Comparison of ENCODE assay signal across 13 cellular contexts in the genomic region with DNA sequence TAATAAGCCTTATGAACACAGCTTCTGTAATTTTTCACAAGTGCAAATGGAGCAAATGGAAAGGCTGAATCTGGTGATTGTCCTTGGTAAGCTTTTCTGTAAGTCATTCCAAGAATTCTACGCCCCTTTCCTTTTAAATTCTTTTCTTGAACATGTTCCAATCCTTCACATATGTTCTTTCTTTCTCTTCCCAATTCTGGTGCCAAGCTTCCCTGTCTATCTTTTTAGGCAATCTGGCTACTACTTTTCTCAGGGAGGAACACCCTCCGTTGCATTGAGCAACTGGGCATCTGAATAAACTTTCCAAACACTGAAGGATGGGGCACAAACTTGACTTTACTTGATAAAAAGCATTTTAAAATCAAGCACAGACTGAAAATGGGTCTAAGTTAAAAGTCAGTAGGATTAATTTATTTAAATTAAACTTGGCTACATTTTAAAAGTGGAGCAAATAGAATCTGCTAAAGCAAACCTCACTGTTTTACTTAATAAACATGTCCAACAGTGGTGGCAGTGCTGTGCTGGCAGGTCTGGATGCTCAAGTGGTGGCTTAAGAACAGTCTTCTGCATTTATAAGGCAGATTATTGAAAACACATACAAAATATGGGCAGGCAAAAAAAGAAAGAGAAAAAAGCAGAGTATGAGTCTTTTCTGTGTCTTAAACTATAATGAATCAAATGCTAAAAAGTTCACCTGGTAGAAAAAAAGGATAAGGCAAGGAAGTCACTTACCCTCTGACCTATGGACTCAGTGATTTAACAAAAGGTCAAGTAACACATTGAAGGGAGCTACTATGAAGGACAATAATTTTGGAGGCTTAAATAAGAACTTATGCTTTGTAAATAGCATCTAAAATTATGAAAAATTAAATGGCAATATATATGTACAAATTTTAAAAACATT. TPM values are rescaled to one million over a fixed set of nuclear protein-coding genes. Genes with fewer than 3 reads are reported as not detected.
DNase-seq lines count a peak whose midpoint lies in the region; ATAC-seq, FAIRE-seq and TF ChIP-seq lines count a peak whose summit lies in the region.
"Had no signal": no experiment of that assay in that cellular context is flagged by ENCODE, and none has a peak within 500 bp of the region (broad histone marks: within the 10 kb centered on the region; RNA-seq: fewer than 3 reads in every experiment).

No MANE protein-coding gene starts in this region.

- H3K79me2 ChIP-seq in parathyroid adenoma: peaks cover 33% of the 10 kb centered on the region

- H3K9ac ChIP-seq in endodermal cell (ENCODE audit: extremely low read depth, low read length, poor library complexity, severe bottlenecking) (no peak overlapping the region), parathyroid adenoma (no peak overlapping the region)

- WGBS in endodermal cell (ENCODE audit: insufficient coverage in 1 of 2, insufficient read length in 1 of 2), 2 experiments: 92 to 100% methylated on average over 1 to 2 of the region's 2 CpGs

- H3K36me3 ChIP-seq in endodermal cell (ENCODE audit: control insufficient read depth, insufficient read depth, low read length) (peaks cover 55% of the 10 kb centered on the region), parathyroid adenoma (ENCODE audit: control insufficient read depth, insufficient read depth, low read length) (no peaks in the 10 kb centered on the region)

- H3K4me2 ChIP-seq in parathyroid adenoma (ENCODE audit: low read length): peak overlapping the region; percentile 18

- H3K4me1 ChIP-seq in endodermal cell (ENCODE audit: control insufficient read depth, insufficient read depth, low read length): peaks cover 3% of the 10 kb centered on the region
- H3K4me1 ChIP-seq in parathyroid adenoma: peaks cover 11% of the 10 kb centered on the region

- H3K9me3 ChIP-seq in endodermal cell (ENCODE audit: control insufficient read depth, low read length): peaks cover 25% of the 10 kb centered on the region
- no peaks in the 10 kb centered on the region for H3K9me3 ChIP-seq in parathyroid adenoma (ENCODE audit: control insufficient read depth, low read length)

- H3K4me3 ChIP-seq in endodermal cell (ENCODE audit: low read length): peak overlapping the region; percentile 96
- H3K4me3 ChIP-seq in parathyroid adenoma (ENCODE audit: low read depth, low read length): no peak overlapping the region

- no peak overlapping the region for H3K27ac Mint-ChIP-seq in endodermal cell
- H3K27ac Mint-ChIP-seq: naive thymus-derived CD8-positive, alpha-beta T cell had no signal

- no peak for FAIRE-seq in frontal cortex (lab: Jason Lieb, UNC)

- H3K27me3 ChIP-seq in endodermal cell (ENCODE audit: control insufficient read depth, insufficient read depth, low read length, poor library complexity, severe bottlenecking): no peaks in the 10 kb centered on the region
- no peaks in the 10 kb centered on the region for H3K27me3 ChIP-seq in parathyroid adenoma (ENCODE audit: control insufficient read depth, insufficient read depth, low read length)

- no peak overlapping the region for H2AFZ ChIP-seq in parathyroid adenoma

- H3K4me3 Mint-ChIP-seq in endodermal cell: no peak overlapping the region
- H3K4me3 Mint-ChIP-seq: naive thymus-derived CD8-positive, alpha-beta T cell had no signal

- peaks cover 4% of the 10 kb centered on the region for H3K27me3 Mint-ChIP-seq in endodermal cell (ENCODE audit: insufficient read depth)

- no peak for TF ChIP-seq CTCF in endodermal cell (conservative IDR thresholded peaks at IDR 0.05)
- TF ChIP-seq CTCF in parathyroid adenoma (IDR thresholded peaks at IDR 0.05): no peak

- H3K27ac ChIP-seq in endodermal cell (ENCODE audit: low read depth, low read length): no peak overlapping the region
- H3K27ac ChIP-seq in parathyroid adenoma: no peak overlapping the region
- H3K27ac ChIP-seq: RWPE1 had no signal

- peak; percentile 55 for DNase-seq in EH (ENCODE audit: low read depth)
- DNase-seq in OCI-M1 (lab: John Stamatoyannopoulos, UW): peak; percentile 57
- DNase-seq in endodermal cell: no peak
- no peak for DNase-seq in frontal cortex (ENCODE audit: low spot score in 2 of 2)
- no peak for DNase-seq in NCI-H146 (lab: John Stamatoyannopoulos, UW)
- DNase-seq: activated CD4-positive, alpha-beta T cell treated with anti-CD3 and anti-CD28 coated beads, Interleukin-2, amount 50 U/mL, for 4 hours; amniotic stem cell; naive thymus-derived CD8-positive, alpha-beta T cell; NCI-H2081 had no signal

- H3K36me3 Mint-ChIP-seq in endodermal cell (ENCODE audit: low read depth): peaks cover 26% of the 10 kb centered on the region

- ATAC-seq in HG03135 (IDR thresholded peaks at IDR 0.05; ENCODE audit: unreplicated experiment) (no peak), GM21423 (IDR thresholded peaks at IDR 0.05; ENCODE audit: unreplicated experiment) (no peak)
- ATAC-seq: naive thymus-derived CD8-positive, alpha-beta T cell had no signal

- peaks cover 8% of the 10 kb centered on the region for H3K9me3 Mint-ChIP-seq in endodermal cell

- peaks cover 42% of the 10 kb centered on the region for H3K4me1 Mint-ChIP-seq in endodermal cell

RNA-seq across cellular contexts. Expression of gene ELL2, which starts 5.4 kb away (rescaled TPM):
- total RNA-seq in endodermal cell (10 to 100 TPM; 28.6 to 44.1 TPM), frontal cortex (25.3 TPM)
- 16.7 TPM for polyA plus RNA-seq in endodermal cell (2013, experiment 1 of 2)
- polyA plus RNA-seq in endodermal cell (2013, experiment 2 of 2): 17.0 TPM

Comparison
In these comparisons a context has a peak if more than half of its experiments do, and no peak if none do; other contexts are left out.
1. DNase-seq: peak in EH (single experiment) and OCI-M1 (single experiment); none in endodermal cell (single experiment), frontal cortex (0 of 2) and NCI-H146 (single experiment).